Comparison of ENCODE assay signal across 25 cellular contexts in genomic region chr2:30663806-30664205, GRCh38.
"Had no signal": no experiment of that assay in that cellular context is flagged by ENCODE, and none has a peak within 500 bp of the region (broad histone marks: within the 10 kb centered on the region; RNA-seq: fewer than 3 reads in every experiment).

No MANE protein-coding gene starts in this region.

- H3K36me3 ChIP-seq: breast epithelium, esophagus squamous epithelium, neural progenitor cell, ovary, right lobe of liver, stomach, upper lobe of left lung had no signal

- H3K4me1 Mint-ChIP-seq: activated CD4-positive, alpha-beta T cell treated with anti-CD3 and anti-CD28 coated beads, Interleukin-2, amount 10 ng/mL, durations not matched to agents 7 days and 5 days; activated naive CD4-positive, alpha-beta T cell treated with anti-CD3 and anti-CD28 coated beads, Interleukin-2, amount 10 ng/mL, durations not matched to agents 7 days and 5 days; memory B cell; neural progenitor cell; stimulated activated effector memory CD8-positive, alpha-beta T cell treated with anti-CD3 and anti-CD28 coated beads, Interleukin-12 subunit alpha, Interleukin-12 subunit beta, amount 100 ng/mL, for 72 hours had no signal

- H2AFZ ChIP-seq: neural progenitor cell had no signal

- H3K4me2 ChIP-seq: neural progenitor cell had no signal

- H3K4me3 ChIP-seq: breast epithelium, esophagus squamous epithelium, mucosa of descending colon, neural progenitor cell, ovary, right lobe of liver, stomach, upper lobe of left lung had no signal

- H3K27ac ChIP-seq: breast epithelium, esophagus squamous epithelium, neural progenitor cell, ovary, right lobe of liver, upper lobe of left lung had no signal

- H3K36me3 Mint-ChIP-seq: activated naive CD4-positive, alpha-beta T cell treated with anti-CD3 and anti-CD28 coated beads, Interleukin-2, amount 10 ng/mL, durations not matched to agents 7 days and 5 days; neural progenitor cell; stimulated activated effector memory CD8-positive, alpha-beta T cell treated with anti-CD3 and anti-CD28 coated beads, Interleukin-12 subunit alpha, Interleukin-12 subunit beta, amount 100 ng/mL, for 72 hours had no signal

- H3K27me3 ChIP-seq: breast epithelium, esophagus squamous epithelium, neural progenitor cell, ovary, right lobe of liver, stomach, upper lobe of left lung had no signal

- H3K9me3 ChIP-seq: breast epithelium, mucosa of descending colon, ovary, right lobe of liver, upper lobe of left lung had no signal

- H3K9ac ChIP-seq: neural progenitor cell had no signal

- DNase-seq: activated CD4-positive, alpha-beta T cell treated with anti-CD3 and anti-CD28 coated beads, Interleukin-2, amount 10 ng/mL, durations not matched to agents 7 days and 5 days; activated CD8-positive, alpha-beta memory T cell treated with anti-CD3 and anti-CD28 coated beads, Interleukin-2, amount 50 U/mL, for 4 hours; activated effector memory CD4-positive, alpha-beta T cell treated with Interleukin-2 at 50 U/mL for 16 hours; activated naive CD4-positive, alpha-beta T cell treated with anti-CD3 and anti-CD28 coated beads, Interleukin-2, amount 10 ng/mL, durations not matched to agents 7 days and 5 days; activated T-cell treated with anti-CD3 and anti-CD28 coated beads, Interleukin-2, amount 50 U/mL, for 48 hours; aorta; cerebellar nuclear complex; effector CD8-positive, alpha-beta T cell; esophagus squamous epithelium; foreskin fibroblast; hippocampal formation; islet precursor cell; mucosa of descending colon; naive thymus-derived CD4-positive, alpha-beta T cell; ovary; right lobe of liver; stimulated activated CD4-positive, alpha-beta T cell treated with anti-CD3 and anti-CD28 coated beads, Interleukin-4, amount 100 ng/mL, for 24 hours; stomach; upper lobe of left lung had no signal

- ATAC-seq: activated CD4-positive, CD25-positive, alpha-beta regulatory T cell treated with anti-CD3 and anti-CD28 coated beads, Interleukin-2, amount 50 U/mL, for 24 hours; mucosa of descending colon; naive thymus-derived CD4-positive, alpha-beta T cell; right lobe of liver had no signal

- H3K4me3 Mint-ChIP-seq: activated CD4-positive, alpha-beta T cell treated with anti-CD3 and anti-CD28 coated beads, Interleukin-2, amount 10 ng/mL, durations not matched to agents 7 days and 5 days; activated naive CD4-positive, alpha-beta T cell treated with anti-CD3 and anti-CD28 coated beads, Interleukin-2, amount 10 ng/mL, durations not matched to agents 7 days and 5 days; memory B cell; naive thymus-derived CD4-positive, alpha-beta T cell; neural progenitor cell; stimulated activated effector memory CD8-positive, alpha-beta T cell treated with anti-CD3 and anti-CD28 coated beads, Interleukin-12 subunit alpha, Interleukin-12 subunit beta, amount 100 ng/mL, for 72 hours; T-helper 1 cell treated with Interleukin-12 subunit alpha and Interleukin-12 subunit beta and Interleukin-4 antibody, amounts not matched to agents 30 μg/mL and 1 μg/mL, for 36 hours had no signal

- H3K4me1 ChIP-seq: breast epithelium, neural progenitor cell, right lobe of liver, upper lobe of left lung had no signal

- H3K27ac Mint-ChIP-seq: activated CD4-positive, alpha-beta T cell treated with anti-CD3 and anti-CD28 coated beads, Interleukin-2, amount 10 ng/mL, durations not matched to agents 7 days and 5 days; activated naive CD4-positive, alpha-beta T cell treated with anti-CD3 and anti-CD28 coated beads, Interleukin-2, amount 10 ng/mL, durations not matched to agents 7 days and 5 days; memory B cell; naive thymus-derived CD4-positive, alpha-beta T cell; neural progenitor cell; stimulated activated effector memory CD8-positive, alpha-beta T cell treated with anti-CD3 and anti-CD28 coated beads, Interleukin-12 subunit alpha, Interleukin-12 subunit beta, amount 100 ng/mL, for 72 hours; T-helper 1 cell treated with Interleukin-12 subunit alpha and Interleukin-12 subunit beta and Interleukin-4 antibody, amounts not matched to agents 30 μg/mL and 1 μg/mL, for 36 hours had no signal
